Comparison of ENCODE assay signal across 7 cellular contexts in the genomic region with DNA sequence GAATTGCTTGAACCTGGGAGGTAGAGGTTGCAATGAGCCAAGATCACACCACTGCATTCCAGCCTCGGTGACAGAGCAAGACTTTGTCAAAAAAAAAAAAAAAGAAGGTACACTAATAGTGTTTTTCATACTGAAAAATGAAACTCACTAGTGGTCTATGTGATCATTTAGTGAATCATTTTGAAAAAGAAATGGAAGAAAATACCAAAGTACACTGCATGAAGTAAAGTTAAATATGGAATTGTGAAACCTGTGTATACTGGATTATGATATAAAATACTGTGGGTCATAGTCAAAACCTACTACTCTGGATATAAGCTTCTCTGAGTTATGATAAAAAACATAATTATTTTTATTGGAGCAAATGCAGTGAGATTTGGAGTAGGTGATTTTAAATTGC. TPM values are rescaled to one million over a fixed set of nuclear protein-coding genes. Genes with fewer than 3 reads are reported as not detected.
DNase-seq lines count a peak whose midpoint lies in the region; ATAC-seq lines count a peak whose summit lies in the region.
"Not testable (repeated sequence)": the region's sequence is repeated elsewhere in the genome, so short reads cannot be mapped to it uniquely, and the experiment has no call there.

No MANE protein-coding gene starts in this region.

- ATAC-seq in GM18867 (IDR thresholded peaks at IDR 0.05; ENCODE audit: unreplicated experiment): peak; percentile 67
- peak; percentile 67 for ATAC-seq in GM19455 (IDR thresholded peaks at IDR 0.05; ENCODE audit: unreplicated experiment)
- ATAC-seq in GM21723 (IDR thresholded peaks at IDR 0.05; ENCODE audit: unreplicated experiment): peak; percentile 73
- peak; percentile 65 for ATAC-seq in HG02938 (IDR thresholded peaks at IDR 0.05; ENCODE audit: unreplicated experiment)
- ATAC-seq in HG03175 (IDR thresholded peaks at IDR 0.05; ENCODE audit: unreplicated experiment): peak; percentile 65
- peak; percentile 57 for ATAC-seq in HG03575 (IDR thresholded peaks at IDR 0.05; ENCODE audit: extremely low read depth, insufficient number of reproducible peaks, low FRiP score, unreplicated experiment)

- H3K27ac Mint-ChIP-seq in activated naive CD8-positive, alpha-beta T cell treated with anti-CD3 and anti-CD28 coated beads for 36 hours: peak overlapping the region; percentile 4

- peak; percentile 20 for DNase-seq in activated naive CD8-positive, alpha-beta T cell treated with anti-CD3 and anti-CD28 coated beads for 36 hours

- not testable (repeated sequence) for H3K27me3 Mint-ChIP-seq in activated naive CD8-positive, alpha-beta T cell treated with anti-CD3 and anti-CD28 coated beads for 36 hours

- H3K4me1 Mint-ChIP-seq in activated naive CD8-positive, alpha-beta T cell treated with anti-CD3 and anti-CD28 coated beads for 36 hours: peaks cover 34% of the 10 kb centered on the region

- H3K4me3 Mint-ChIP-seq in activated naive CD8-positive, alpha-beta T cell treated with anti-CD3 and anti-CD28 coated beads for 36 hours: not testable (repeated sequence)

- not testable (repeated sequence) for H3K9me3 Mint-ChIP-seq in activated naive CD8-positive, alpha-beta T cell treated with anti-CD3 and anti-CD28 coated beads for 36 hours

- peaks cover 35% of the 10 kb centered on the region for H3K36me3 Mint-ChIP-seq in activated naive CD8-positive, alpha-beta T cell treated with anti-CD3 and anti-CD28 coated beads for 36 hours

RNA-seq across cellular contexts. Expression of a gene that starts 42.1 kb away (rescaled TPM):
- total RNA-seq in activated naive CD8-positive, alpha-beta T cell treated with anti-CD3 and anti-CD28 coated beads for 36 hours: 10 to 100 TPM; 24.4 to 26.7 TPM

RNA-seq across cellular contexts. Expression of a gene that starts 55.2 kb away (rescaled TPM):
- 10 to 100 TPM; 55.1 to 56.9 TPM for total RNA-seq in activated naive CD8-positive, alpha-beta T cell treated with anti-CD3 and anti-CD28 coated beads for 36 hours

Comparison
In these comparisons a context has a peak if more than half of its experiments do, and no peak if none do; other contexts are left out.
1. Peak in every context shown above with its lines: DNase-seq and ATAC-seq.